In genomic region chr2:25170888-25171287, GRCh38 we compare ENCODE assay signal across 27 cellular contexts. TPM values are rescaled to one million over a fixed set of nuclear protein-coding genes. Genes with fewer than 3 reads are reported as not detected.
"Had no signal": no experiment of that assay in that cellular context is flagged by ENCODE, and none has a peak within 500 bp of the region (broad histone marks: within the 10 kb centered on the region; RNA-seq: fewer than 3 reads in every experiment).

No MANE protein-coding gene starts in this region.

- H3K4me3 ChIP-seq: SJCRH30 had no signal

- DNase-seq: activated B cell treated with CpG ODN at 0.5 μM for 24 hours; activated CD4-positive, alpha-beta memory T cell treated with anti-CD3 and anti-CD28 coated beads for 36 hours; activated CD4-positive, alpha-beta T cell treated with anti-CD3 and anti-CD28 coated beads, Interleukin-2, amount 10 ng/mL, durations not matched to agents 7 days and 5 days; activated CD8-positive, alpha-beta memory T cell treated with anti-CD3 and anti-CD28 coated beads for 24 hours; activated gamma-delta T cell; activated naive CD4-positive, alpha-beta T cell treated with anti-CD3 and anti-CD28 coated beads for 36 hours; activated T-cell treated with anti-CD3 and anti-CD28 coated beads, Interleukin-2, amount 50 U/mL, for 4 hours; amygdala; Karpas-422; NCI-H1092 treated with DMSO at 0.1 percent for 48 hours; NCI-H1417 treated with DMSO at 0.1 percent for 48 hours; NCI-H1694 treated with DMSO at 0.1 percent for 48 hours; NCI-H2081; NCI-H446; NCI-H524; NCI-H748 treated with DMSO at 0.1 percent for 48 hours; NK-92 treated with Interleukin-12 subunit alpha and Interleukin-12 subunit beta, amount 100 ng/mL, for 24 hours; OCI-M1; Right ventricle myocardium superior; RPMI8226; SJCRH30; T-helper 17 cell; T1000 had no signal

- H3K4me1 ChIP-seq: SJCRH30 had no signal

- H3K36me3 ChIP-seq: SJCRH30 had no signal

- H3K4me1 Mint-ChIP-seq: brain had no signal

- H3K36me3 Mint-ChIP-seq: activated CD4-positive, alpha-beta memory T cell treated with anti-CD3 and anti-CD28 coated beads for 36 hours; activated naive CD8-positive, alpha-beta T cell; brain had no signal

- H3K9me3 Mint-ChIP-seq: activated B cell treated with CpG ODN at 0.5 μM for 24 hours; activated CD4-positive, alpha-beta memory T cell treated with anti-CD3 and anti-CD28 coated beads for 36 hours; activated CD4-positive, alpha-beta T cell treated with anti-CD3 and anti-CD28 coated beads, Interleukin-2, amount 10 ng/mL, durations not matched to agents 7 days and 5 days; activated naive CD4-positive, alpha-beta T cell treated with anti-CD3 and anti-CD28 coated beads for 36 hours; activated T-cell treated with anti-CD3 and anti-CD28 coated beads, Interleukin-2, amount 50 U/mL, for 4 hours had no signal

- H3K27ac Mint-ChIP-seq: activated B cell treated with CpG ODN at 0.5 μM for 24 hours; activated CD4-positive, alpha-beta memory T cell treated with anti-CD3 and anti-CD28 coated beads for 36 hours; activated CD4-positive, alpha-beta T cell treated with anti-CD3 and anti-CD28 coated beads, Interleukin-2, amount 10 ng/mL, durations not matched to agents 7 days and 5 days; activated naive CD4-positive, alpha-beta T cell treated with anti-CD3 and anti-CD28 coated beads for 36 hours; activated naive CD8-positive, alpha-beta T cell; T-helper 17 cell had no signal

- H3K4me3 Mint-ChIP-seq: activated B cell treated with CpG ODN at 0.5 μM for 24 hours; activated CD4-positive, alpha-beta memory T cell treated with anti-CD3 and anti-CD28 coated beads for 36 hours; activated CD4-positive, alpha-beta T cell treated with anti-CD3 and anti-CD28 coated beads, Interleukin-2, amount 10 ng/mL, durations not matched to agents 7 days and 5 days; activated naive CD4-positive, alpha-beta T cell treated with anti-CD3 and anti-CD28 coated beads for 36 hours; activated T-cell treated with anti-CD3 and anti-CD28 coated beads, Interleukin-2, amount 50 U/mL, for 4 hours had no signal

- ATAC-seq: activated T-cell treated with anti-CD3 and anti-CD28 coated beads, Interleukin-2, amount 50 U/mL, for 4 hours; Panc1; T-helper 17 cell had no signal

- H3K9me3 ChIP-seq: SJCRH30 had no signal

RNA-seq across cellular contexts. Expression of gene POMC, which starts 2.5 kb away (rescaled TPM):
- total RNA-seq: astrocyte, SJCRH30 had no signal
